ENCODE assay signal across 8 cellular contexts in the genomic region with DNA sequence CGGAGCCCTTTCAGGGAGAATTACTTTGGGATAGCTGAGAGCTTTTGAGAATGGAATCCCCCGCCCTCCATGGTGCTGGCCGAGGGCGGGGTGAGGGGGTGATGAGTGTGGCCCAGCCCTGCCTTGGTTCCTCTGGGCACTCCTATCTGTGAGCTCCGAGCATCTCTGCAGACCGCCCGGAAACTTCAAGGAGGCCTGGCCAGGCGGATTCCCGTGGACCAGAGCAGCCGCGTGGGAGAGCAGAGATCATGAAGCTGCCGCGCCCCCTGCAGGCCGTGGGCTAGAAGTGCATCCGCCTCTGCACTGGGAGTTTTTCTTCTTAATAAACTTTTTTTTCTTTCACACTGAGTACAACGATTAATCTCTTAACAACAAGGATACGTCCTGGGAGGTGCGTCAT.
DNase-seq lines count a peak whose midpoint lies in the region; TF ChIP-seq lines count a peak whose summit lies in the region.

No MANE protein-coding gene starts in this region.

- peaks cover 0 to 4% (median 0%) of the 10 kb centered on the region in 4 donors for H3K27me3 ChIP-seq in liver (ENCODE audit: control insufficient read depth in 4 of 4, insufficient read depth in 4 of 4, low read length in 3 of 4)

- H3K9ac ChIP-seq in liver (ENCODE audit: low read depth in 1 of 2, low read length in 2 of 2), result no peak overlapping the region

- no peak overlapping the region for H3K27ac ChIP-seq in liver (ENCODE audit: low read depth in 1 of 2, low read length in 2 of 2)

- 15% methylated on average over 18 of the region's 18 CpGs for WGBS in liver

- peak in 1 of 2 donors; percentile 16 for TF ChIP-seq RAD21 in liver (IDR thresholded peaks at IDR 0.05)

- H3K4me1 ChIP-seq in liver (ENCODE audit: control insufficient read depth in 4 of 4, insufficient read depth in 4 of 4, low read length in 3 of 4), result no peaks in the 10 kb centered on the region

- peak; percentile 34 for TF ChIP-seq CTCF in liver (IDR thresholded peaks at IDR 0.05; ENCODE audit: low read depth, low read length, missing input control)

- H3K4me3 ChIP-seq in liver (ENCODE audit: low read depth in 1 of 3, low read length in 3 of 3), result no peak overlapping the region

- H3K9me3 ChIP-seq in liver (ENCODE audit: control insufficient read depth in 4 of 4, low read length in 3 of 4), result peaks cover 0 to 2% (median 0%) of the 10 kb centered on the region in 4 donors

- DNase-seq in SIG-M5 treated with dmso at 0.1 percent for 504 hours (lab: John Stamatoyannopoulos, UW; ENCODE audit: unreplicated experiment), result peak; percentile 9
- DNase-seq in SIG-M5 (lab: John Stamatoyannopoulos, UW), result no peak
- peak; percentile 29 for DNase-seq in HT1080 (ENCODE audit: low read depth)
- peak; percentile 74 for DNase-seq in activated CD8-positive, alpha-beta memory T cell treated with anti-CD3 and anti-CD28 coated beads, Interleukin-2, amount 50 U/mL, for 48 hours
- DNase-seq in T-helper 9 cell, result no peak
- no peak for DNase-seq in GM03348 (ENCODE audit: low spot score)
- no peak for DNase-seq in NCI-H1930 (lab: John Stamatoyannopoulos, UW)

- no peaks in the 10 kb centered on the region for H3K36me3 ChIP-seq in liver (ENCODE audit: control insufficient read depth in 4 of 4, insufficient read depth in 3 of 4, low read depth in 1 of 4, low read length in 3 of 4)

TF ChIP-seq in liver, 16 proteins besides CTCF, POLR2A, EP300 and RAD21:
- TF ChIP-seq NR2F2 (IDR thresholded peaks at IDR 0.05) (no peak), HNF4G (IDR thresholded peaks at IDR 0.05) (no peak), JUND (IDR thresholded peaks at IDR 0.05) (no peak), HNF4A (conservative IDR thresholded peaks at IDR 0.05) (no peak)

Comparison
In these comparisons a context has a peak if more than half of its experiments do, and no peak if none do; other contexts are left out.
1. DNase-seq: peak in SIG-M5 treated with dmso at 0.1 percent for 504 hours (single experiment), HT1080 (single experiment) and activated CD8-positive, alpha-beta memory T cell treated with anti-CD3 and anti-CD28 coated beads, Interleukin-2, amount 50 U/mL, for 48 hours (single experiment); none in SIG-M5 (single experiment), T-helper 9 cell (single experiment), GM03348 (single experiment) and NCI-H1930 (0 of 2).